ENCODE assay signal across 1 cellular context in genomic region chr6:2988426-2989331, GRCh38.
A peak's percentile ranks its signal among the peaks of the same experiment; 100 is the strongest.
TF ChIP-seq lines count a peak whose summit lies in the region.

No MANE protein-coding gene starts in this region.

TF ChIP-seq in K562, 482 proteins besides CTCF, POLR2A, EP300 and RAD21 (continued from another document and continues in another):
- TF ChIP-seq ZNF407 (IDR thresholded peaks at IDR 0.05; ENCODE audit: low read depth) (no peak), ZNF134 (CRISPR knock-in tag; conservative IDR thresholded peaks at IDR 0.05) (no peak), CXXC5 (CRISPR knock-in tag; IDR thresholded peaks at IDR 0.05) (peak; percentile 2), DDX20 (tag; IDR thresholded peaks at IDR 0.05; ENCODE audit: low read depth) (no peak), ZNF586 (CRISPR knock-in tag; conservative IDR thresholded peaks at IDR 0.05) (no peak), BCOR (IDR thresholded peaks at IDR 0.05) (peak; percentile 68; the same call in 1 of the 2 replicates), KDM5B (IDR thresholded peaks at IDR 0.05; ENCODE audit: insufficient replicate concordance, low read depth, low read length) (peak; percentile 74), MCM3 (IDR thresholded peaks at IDR 0.05) (no peak), NFRKB (IDR thresholded peaks at IDR 0.05; ENCODE audit: low read depth) (peak; percentile 57; the same call in 1 of the 2 replicates), RBBP5 (IDR thresholded peaks at IDR 0.05; ENCODE audit: borderline replicate concordance, insufficient read depth, low read length, poor library complexity, severe bottlenecking) (peak; percentile 22), MGA (IDR thresholded peaks at IDR 0.05) (peak; percentile 91), SETDB1 (IDR thresholded peaks at IDR 0.05; ENCODE audit: low read length) (no peak), ZNF76 (CRISPR knock-in tag; IDR thresholded peaks at IDR 0.05; ENCODE audit: borderline replicate concordance) (peak; percentile 40), ZEB2 (IDR thresholded peaks at IDR 0.05) (no peak; the same call in 1 of the 2 replicates), DNMT1 (IDR thresholded peaks at IDR 0.05) (no peak), MYC (IDR thresholded peaks at IDR 0.05; ENCODE audit: low read depth, low read length) (peak; percentile 87), MYC (CRISPR knock-in tag; IDR thresholded peaks at IDR 0.05; ENCODE audit: borderline replicate concordance, low read depth) (peak; percentile 88; the same call in 1 of the 2 replicates), NFE2 (IDR thresholded peaks at IDR 0.05; ENCODE audit: low read depth) (peak; percentile 39; the same call in 1 of the 2 replicates), BRD4 (IDR thresholded peaks at IDR 0.05) (peak; percentile 28), GATAD2A (IDR thresholded peaks at IDR 0.05) (peak; percentile 98), HNRNPK (IDR thresholded peaks at IDR 0.05; ENCODE audit: low read depth, low read length, poor library complexity, severe bottlenecking) (peak; percentile 94), MIER1 (IDR thresholded peaks at IDR 0.05; ENCODE audit: low read depth) (no peak), PHF21A (IDR thresholded peaks at IDR 0.05; ENCODE audit: borderline replicate concordance, low read depth) (no peak), ZC3H11A (IDR thresholded peaks at IDR 0.05; ENCODE audit: low read depth, low read length) (no peak), ZNF589 (CRISPR knock-in tag; IDR thresholded peaks at IDR 0.05; ENCODE audit: low read depth) (peak; percentile 88), POLR2AphosphoS5 (IDR thresholded peaks at IDR 0.05; ENCODE audit: control insufficient read depth, insufficient read depth, low read depth, low read length) (peak; percentile 52; the same call in 1 of the 2 replicates), ZNF175 (CRISPR knock-in tag; IDR thresholded peaks at IDR 0.05; ENCODE audit: low read depth) (0 out of 2 replicates have a peak, but pooled peaks have one; percentile 23), HNRNPLL (IDR thresholded peaks at IDR 0.05; ENCODE audit: low read depth, low read length, poor library complexity, severe bottlenecking) (peak; percentile 73), MCM2 (IDR thresholded peaks at IDR 0.05; ENCODE audit: low read depth) (no peak), ESRRA (IDR thresholded peaks at IDR 0.05; ENCODE audit: borderline replicate concordance, low read depth) (peak; percentile 29; the same call in 1 of the 2 replicates), SMAD4 (CRISPR knock-in tag; conservative IDR thresholded peaks at IDR 0.05) (peak; percentile 71), TFAP4 (CRISPR knock-in tag; IDR thresholded peaks at IDR 0.05; ENCODE audit: borderline replicate concordance) (peak; percentile 94), CREM (IDR thresholded peaks at IDR 0.05; ENCODE audit: low read depth) (peak; percentile 74)
- TF ChIP-seq, protein P1, sequence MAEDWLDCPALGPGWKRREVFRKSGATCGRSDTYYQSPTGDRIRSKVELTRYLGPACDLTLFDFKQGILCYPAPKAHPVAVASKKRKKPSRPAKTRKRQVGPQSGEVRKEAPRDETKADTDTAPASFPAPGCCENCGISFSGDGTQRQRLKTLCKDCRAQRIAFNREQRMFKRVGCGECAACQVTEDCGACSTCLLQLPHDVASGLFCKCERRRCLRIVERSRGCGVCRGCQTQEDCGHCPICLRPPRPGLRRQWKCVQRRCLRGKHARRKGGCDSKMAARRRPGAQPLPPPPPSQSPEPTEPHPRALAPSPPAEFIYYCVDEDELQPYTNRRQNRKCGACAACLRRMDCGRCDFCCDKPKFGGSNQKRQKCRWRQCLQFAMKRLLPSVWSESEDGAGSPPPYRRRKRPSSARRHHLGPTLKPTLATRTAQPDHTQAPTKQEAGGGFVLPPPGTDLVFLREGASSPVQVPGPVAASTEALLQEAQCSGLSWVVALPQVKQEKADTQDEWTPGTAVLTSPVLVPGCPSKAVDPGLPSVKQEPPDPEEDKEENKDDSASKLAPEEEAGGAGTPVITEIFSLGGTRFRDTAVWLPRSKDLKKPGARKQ (CRISPR knock-in tag; IDR thresholded peaks at IDR 0.05) = no peak
- TF ChIP-seq, protein P2, sequence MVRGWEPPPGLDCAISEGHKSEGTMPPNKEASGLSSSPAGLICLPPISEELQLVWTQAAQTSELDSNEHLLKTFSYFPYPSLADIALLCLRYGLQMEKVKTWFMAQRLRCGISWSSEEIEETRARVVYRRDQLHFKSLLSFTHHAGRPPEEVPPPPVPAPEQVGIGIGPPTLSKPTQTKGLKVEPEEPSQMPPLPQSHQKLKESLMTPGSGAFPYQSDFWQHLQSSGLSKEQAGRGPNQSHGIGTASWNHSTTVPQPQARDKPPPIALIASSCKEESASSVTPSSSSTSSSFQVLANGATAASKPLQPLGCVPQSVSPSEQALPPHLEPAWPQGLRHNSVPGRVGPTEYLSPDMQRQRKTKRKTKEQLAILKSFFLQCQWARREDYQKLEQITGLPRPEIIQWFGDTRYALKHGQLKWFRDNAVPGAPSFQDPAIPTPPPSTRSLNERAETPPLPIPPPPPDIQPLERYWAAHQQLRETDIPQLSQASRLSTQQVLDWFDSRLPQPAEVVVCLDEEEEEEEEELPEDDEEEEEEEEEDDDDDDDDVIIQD (CRISPR knock-in tag; IDR thresholded peaks at IDR 0.05) = no peak
